20 cellular contexts compared by ENCODE assay signal in genomic region chr2:11802782-11803191, GRCh38. TPM values are rescaled to one million over a fixed set of nuclear protein-coding genes. Genes with fewer than 3 reads are reported as not detected.
DNase-seq lines count a peak whose midpoint lies in the region; ATAC-seq and TF ChIP-seq lines count a peak whose summit lies in the region.
"Had no signal": no experiment of that assay in that cellular context is flagged by ENCODE, and none has a peak within 500 bp of the region (broad histone marks: within the 10 kb centered on the region; RNA-seq: fewer than 3 reads in every experiment).

No MANE protein-coding gene starts in this region.

- H3K36me3 Mint-ChIP-seq in activated naive CD8-positive, alpha-beta T cell treated with anti-CD3 and anti-CD28 coated beads for 36 hours: peaks cover 13% of the 10 kb centered on the region

- no peak for TF ChIP-seq CTCF in fibroblast of pulmonary artery (IDR thresholded peaks at IDR 0.05; ENCODE audit: low read length, missing control alignments)

- H3K27ac Mint-ChIP-seq in activated naive CD8-positive, alpha-beta T cell treated with anti-CD3 and anti-CD28 coated beads for 36 hours: no peak overlapping the region
- H3K27ac Mint-ChIP-seq: activated T-helper 17 cell treated with anti-CD3 and anti-CD28 coated beads, Interleukin-2, amount 50 U/mL, for 72 hours; stimulated activated memory B cell treated with anti-CD40 and anti-IgM and Interleukin-4, amounts not matched to agents 10 μg/mL and 1 μg/mL and 100 μg/mL, for 72 hours had no signal

- no peaks in the 10 kb centered on the region for H3K4me1 ChIP-seq in HAP-1
- H3K4me1 ChIP-seq: pancreas, transverse colon had no signal

- H3K36me3 ChIP-seq in HAP-1 (replicated peaks): peaks cover 27% of the 10 kb centered on the region

- no peaks in the 10 kb centered on the region for H3K9me3 Mint-ChIP-seq in activated naive CD8-positive, alpha-beta T cell treated with anti-CD3 and anti-CD28 coated beads for 36 hours
- H3K9me3 Mint-ChIP-seq: activated T-helper 17 cell treated with anti-CD3 and anti-CD28 coated beads, Interleukin-2, amount 50 U/mL, for 72 hours; stimulated activated memory B cell treated with anti-CD40 and anti-IgM and Interleukin-4, amounts not matched to agents 10 μg/mL and 1 μg/mL and 100 μg/mL, for 72 hours had no signal

- in situ Hi-C loops in HAP-1 (cut with MboI; ENCODE audit: low sequenced_read_pairs): no loop called here

- no peak for ATAC-seq in HG03565 (IDR thresholded peaks at IDR 0.05; ENCODE audit: unreplicated experiment)
- ATAC-seq: activated T-helper 17 cell treated with anti-CD3 and anti-CD28 coated beads, Interleukin-2, amount 50 U/mL, for 72 hours; pancreas; PC-3; stimulated activated memory B cell treated with anti-CD40 and anti-IgM and Interleukin-4, amounts not matched to agents 10 μg/mL and 1 μg/mL and 100 μg/mL, for 72 hours had no signal

- H3K4me3 ChIP-seq in fibroblast of pulmonary artery (replicated peaks; ENCODE audit: low read depth, low read length) (no peak overlapping the region), HAP-1 (no peak overlapping the region)
- H3K4me3 ChIP-seq: BLaER1, pancreas, SK-N-MC, smooth muscle cell, transverse colon had no signal

- H3K9me3 ChIP-seq in HAP-1: no peaks in the 10 kb centered on the region
- H3K9me3 ChIP-seq: BLaER1, pancreas, transverse colon had no signal

- H3K27me3 Mint-ChIP-seq in activated naive CD8-positive, alpha-beta T cell treated with anti-CD3 and anti-CD28 coated beads for 36 hours: no peaks in the 10 kb centered on the region
- H3K27me3 Mint-ChIP-seq: activated T-helper 17 cell treated with anti-CD3 and anti-CD28 coated beads, Interleukin-2, amount 50 U/mL, for 72 hours; stimulated activated memory B cell treated with anti-CD40 and anti-IgM and Interleukin-4, amounts not matched to agents 10 μg/mL and 1 μg/mL and 100 μg/mL, for 72 hours had no signal

- H3K4me3 Mint-ChIP-seq in activated naive CD8-positive, alpha-beta T cell treated with anti-CD3 and anti-CD28 coated beads for 36 hours: no peak overlapping the region
- H3K4me3 Mint-ChIP-seq: activated T-helper 17 cell treated with anti-CD3 and anti-CD28 coated beads, Interleukin-2, amount 50 U/mL, for 72 hours; stimulated activated memory B cell treated with anti-CD40 and anti-IgM and Interleukin-4, amounts not matched to agents 10 μg/mL and 1 μg/mL and 100 μg/mL, for 72 hours had no signal

- H3K4me1 Mint-ChIP-seq in activated naive CD8-positive, alpha-beta T cell treated with anti-CD3 and anti-CD28 coated beads for 36 hours: peaks cover 7% of the 10 kb centered on the region
- H3K4me1 Mint-ChIP-seq: stimulated activated memory B cell treated with anti-CD40 and anti-IgM and Interleukin-4, amounts not matched to agents 10 μg/mL and 1 μg/mL and 100 μg/mL, for 72 hours had no signal

- H3K27me3 ChIP-seq in HAP-1 (ENCODE audit: low read depth): no peaks in the 10 kb centered on the region
- H3K27me3 ChIP-seq: BLaER1, pancreas, transverse colon had no signal

- DNase-seq in HCEC 1CT: peak; percentile 48
- peak; percentile 40 for DNase-seq in amniotic epithelial cell (ENCODE audit: low read depth)
- peak; percentile 76 for DNase-seq in fibroblast of pulmonary artery (ENCODE audit: low read depth)
- peak; percentile 73 for DNase-seq in putamen (ENCODE audit: low spot score)
- no peak for DNase-seq in HAP-1 (ENCODE audit: low spot score in 2 of 2)
- no peak for DNase-seq in activated naive CD8-positive, alpha-beta T cell treated with anti-CD3 and anti-CD28 coated beads for 36 hours
- DNase-seq in cerebellar nuclear complex (lab: John Stamatoyannopoulos, UW): no peak
- DNase-seq: activated CD4-positive, alpha-beta T cell treated with anti-CD3 and anti-CD28 coated beads, Interleukin-2, amount 50 U/mL, for 48 hours; left cardiac atrium; NCI-H2081; NCI-H526; pancreas; PC-3; transverse colon had no signal

RNA-seq across cellular contexts. Expression of gene LPIN1, which starts 56.4 kb away (rescaled TPM):
- 10 to 100 TPM; 24.1 to 25.2 TPM for total RNA-seq in activated naive CD8-positive, alpha-beta T cell treated with anti-CD3 and anti-CD28 coated beads for 36 hours

Comparison
In these comparisons a context has a peak if more than half of its experiments do, and no peak if none do; other contexts are left out.
1. DNase-seq: peak in HCEC 1CT (single experiment), amniotic epithelial cell (single experiment), fibroblast of pulmonary artery (single experiment) and putamen (single experiment); none in HAP-1 (0 of 2), activated naive CD8-positive, alpha-beta T cell treated with anti-CD3 and anti-CD28 coated beads for 36 hours (single experiment) and cerebellar nuclear complex (0 of 2).